ENCODE assay signal across 9 cellular contexts in the genomic region with DNA sequence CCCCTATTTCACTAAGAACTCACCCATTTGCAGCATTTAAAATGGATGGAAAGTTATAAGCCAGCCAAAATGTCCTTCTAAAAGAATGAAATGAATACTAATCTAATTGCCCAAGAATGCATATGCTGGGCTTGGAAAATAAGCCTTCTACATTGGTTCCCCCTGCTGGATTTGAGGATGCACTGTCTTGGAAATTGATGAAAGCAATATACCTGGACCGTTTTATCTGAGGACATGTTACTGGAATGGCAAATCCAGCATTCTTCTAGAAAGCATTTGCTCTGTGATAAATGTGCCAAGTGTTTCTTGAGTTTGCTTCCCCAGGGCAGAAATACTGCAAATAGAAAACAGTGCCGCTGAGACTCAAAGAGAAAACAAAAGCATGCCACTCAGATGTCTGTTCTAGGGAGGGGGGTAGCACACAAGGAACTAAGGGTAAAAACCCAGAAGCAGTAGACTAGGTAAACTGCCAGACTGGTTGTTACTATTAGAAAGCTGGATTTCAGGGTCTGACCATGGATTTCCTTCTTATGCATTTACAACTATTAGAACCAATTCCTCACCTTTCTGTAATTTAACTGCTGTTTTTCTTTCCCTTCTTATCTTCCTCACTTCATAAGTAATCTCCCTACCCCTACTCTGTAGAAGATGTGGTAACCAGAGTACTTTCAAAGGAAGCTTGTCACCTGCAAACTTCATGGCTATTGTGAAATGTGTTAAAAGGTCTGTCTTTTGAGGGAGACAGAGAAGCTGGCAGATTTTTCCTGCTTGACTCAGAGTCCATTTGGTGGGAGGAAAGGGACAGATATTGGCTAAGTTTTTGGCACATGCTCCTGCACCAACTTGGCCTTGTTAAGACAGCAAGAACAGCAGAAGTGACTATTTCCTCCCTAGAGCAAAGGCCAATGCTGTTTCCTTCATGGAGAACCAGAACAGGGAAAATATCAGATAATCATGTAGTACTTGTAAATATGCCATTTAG.
DNase-seq lines count a peak whose midpoint lies in the region; ATAC-seq and TF ChIP-seq lines count a peak whose summit lies in the region.
"Had no signal": no experiment of that assay in that cellular context is flagged by ENCODE, and none has a peak within 500 bp of the region (broad histone marks: within the 10 kb centered on the region; RNA-seq: fewer than 3 reads in every experiment).

No MANE protein-coding gene starts in this region.

- H3K27ac ChIP-seq in osteoblast (ENCODE audit: low read depth, low read length): no peak overlapping the region

- no peak overlapping the region for H2AFZ ChIP-seq in osteoblast (ENCODE audit: low read length)

- H3K4me3 ChIP-seq in endocrine pancreas (ENCODE audit: control insufficient read depth, insufficient read depth, low read length) (peak overlapping the region; percentile 25), osteoblast (ENCODE audit: insufficient read depth, low read length) (no peak overlapping the region)

- H3K4me3 Mint-ChIP-seq in activated naive CD8-positive, alpha-beta T cell treated with anti-CD3 and anti-CD28 coated beads, Interleukin-2, amount 50 U/mL, for 24 hours: no peak overlapping the region
- H3K4me3 Mint-ChIP-seq: CD4-positive, CD25-positive, alpha-beta regulatory T cell had no signal

- DNase-seq in NCI-H146 (lab: John Stamatoyannopoulos, UW) (peak; percentile 31), NCI-H146 treated with DMSO at 0.1 percent for 48 hours (lab: John Stamatoyannopoulos, UW; ENCODE audit: unreplicated experiment) (no peak), NCI-H524 (lab: John Stamatoyannopoulos, UW) (peak; percentile 43 to 84), osteoblast (ENCODE audit: insufficient read length, low spot score, missing footprints) (no peak)
- no peak for DNase-seq in central memory CD4-positive, alpha-beta T cell
- no peak for DNase-seq in activated naive CD8-positive, alpha-beta T cell treated with anti-CD3 and anti-CD28 coated beads, Interleukin-2, amount 50 U/mL, for 24 hours
- DNase-seq: CD4-positive, CD25-positive, alpha-beta regulatory T cell had no signal

- H3K4me1 ChIP-seq in endocrine pancreas (ENCODE audit: control insufficient read depth, insufficient read depth, low read length): no peaks in the 10 kb centered on the region
- H3K4me1 ChIP-seq in osteoblast (ENCODE audit: insufficient read depth, low read length): no peaks in the 10 kb centered on the region

- no peak overlapping the region for H3K27ac Mint-ChIP-seq in activated naive CD8-positive, alpha-beta T cell treated with anti-CD3 and anti-CD28 coated beads, Interleukin-2, amount 50 U/mL, for 24 hours
- H3K27ac Mint-ChIP-seq: CD4-positive, CD25-positive, alpha-beta regulatory T cell had no signal

- ATAC-seq in activated naive CD8-positive, alpha-beta T cell treated with anti-CD3 and anti-CD28 coated beads, Interleukin-2, amount 50 U/mL, for 24 hours: no peak
- no peak for ATAC-seq in HG02623 (IDR thresholded peaks at IDR 0.05; ENCODE audit: unreplicated experiment)

- no peak overlapping the region for H3K4me2 ChIP-seq in osteoblast (ENCODE audit: insufficient read depth, low read length)

- H4K20me1 ChIP-seq in osteoblast (ENCODE audit: insufficient read depth, low read length): no peaks in the 10 kb centered on the region

- H3K27me3 Mint-ChIP-seq in activated naive CD8-positive, alpha-beta T cell treated with anti-CD3 and anti-CD28 coated beads, Interleukin-2, amount 50 U/mL, for 24 hours: no peaks in the 10 kb centered on the region
- H3K27me3 Mint-ChIP-seq: CD4-positive, CD25-positive, alpha-beta regulatory T cell had no signal

- H3K9me3 Mint-ChIP-seq in activated naive CD8-positive, alpha-beta T cell treated with anti-CD3 and anti-CD28 coated beads, Interleukin-2, amount 50 U/mL, for 24 hours: peaks cover 9% of the 10 kb centered on the region

- peaks cover 2% of the 10 kb centered on the region for H3K9me3 ChIP-seq in endocrine pancreas (ENCODE audit: control insufficient read depth, low read length)
- H3K9me3 ChIP-seq in osteoblast (ENCODE audit: low read depth, low read length): no peaks in the 10 kb centered on the region

- H3K27me3 ChIP-seq in endocrine pancreas (ENCODE audit: control insufficient read depth, insufficient read depth, low read length): no peaks in the 10 kb centered on the region
- no peaks in the 10 kb centered on the region for H3K27me3 ChIP-seq in osteoblast (ENCODE audit: insufficient read depth, low read length)

- H3K9ac ChIP-seq in endocrine pancreas (ENCODE audit: control insufficient read depth, insufficient read depth, low read length): no peak overlapping the region

- H3K36me3 Mint-ChIP-seq in activated naive CD8-positive, alpha-beta T cell treated with anti-CD3 and anti-CD28 coated beads, Interleukin-2, amount 50 U/mL, for 24 hours (ENCODE audit: low read depth): no peaks in the 10 kb centered on the region
- H3K36me3 Mint-ChIP-seq: CD4-positive, CD25-positive, alpha-beta regulatory T cell had no signal

- peak; percentile 56 for TF ChIP-seq CTCF in osteoblast (IDR thresholded peaks at IDR 0.05; ENCODE audit: extremely low read depth, low read depth, low read length)

- no peaks in the 10 kb centered on the region for H3K4me1 Mint-ChIP-seq in activated naive CD8-positive, alpha-beta T cell treated with anti-CD3 and anti-CD28 coated beads, Interleukin-2, amount 50 U/mL, for 24 hours
- H3K4me1 Mint-ChIP-seq: CD4-positive, CD25-positive, alpha-beta regulatory T cell had no signal

- H3K36me3 ChIP-seq in endocrine pancreas (ENCODE audit: control insufficient read depth, insufficient read depth, low read length): no peaks in the 10 kb centered on the region
- H3K36me3 ChIP-seq in osteoblast (ENCODE audit: insufficient read depth, low read length): no peaks in the 10 kb centered on the region

- no peaks in the 10 kb centered on the region for H3K79me2 ChIP-seq in osteoblast (ENCODE audit: insufficient read depth, low read length)

Comparison
In these comparisons a context has a peak if more than half of its experiments do, and no peak if none do; other contexts are left out.
1. DNase-seq: peak in NCI-H146 (single experiment) and NCI-H524 (2 of 2); none in NCI-H146 treated with DMSO at 0.1 percent for 48 hours (single experiment), osteoblast (single experiment), central memory CD4-positive, alpha-beta T cell (single experiment) and activated naive CD8-positive, alpha-beta T cell treated with anti-CD3 and anti-CD28 coated beads, Interleukin-2, amount 50 U/mL, for 24 hours (single experiment).